10 cellular contexts compared by ENCODE assay signal in genomic region chr7:88184848-88185304, GRCh38. TPM values are rescaled to one million over a fixed set of nuclear protein-coding genes. Genes with fewer than 3 reads are reported as not detected.
DNase-seq lines count a peak whose midpoint lies in the region; ATAC-seq and TF ChIP-seq lines count a peak whose summit lies in the region.
"Had no signal": no experiment of that assay in that cellular context is flagged by ENCODE, and none has a peak within 500 bp of the region (broad histone marks: within the 10 kb centered on the region; RNA-seq: fewer than 3 reads in every experiment).

No MANE protein-coding gene starts in this region.

- no peaks in the 10 kb centered on the region for H4K20me1 ChIP-seq in Karpas-422 (ENCODE audit: insufficient read depth, low read depth, low read length)

- POLR2A ChIA-PET in A673 (lab: Charles Lee; ENCODE audit: low non-redundant PET): no interaction called here

- no peak overlapping the region for H3K4me3 Mint-ChIP-seq in stimulated activated naive CD8-positive, alpha-beta T cell treated with anti-CD3 and anti-CD28 coated beads, Interleukin-15, amount 100 ng/mL, for 72 hours
- H3K4me3 Mint-ChIP-seq: CD4-positive, CD25-positive, alpha-beta regulatory T cell had no signal

- intact Hi-C loops in A673 (cut with micrococcal nuclease; ENCODE audit: unreplicated experiment): no loop called here
- intact Hi-C loops in tibial artery (cut with DNase I; ENCODE audit: low total_unique reads): no loop called here

- CTCF ChIA-PET in A673 (lab: Charles Lee): no interaction called here

- DNase-seq in stimulated activated naive CD8-positive, alpha-beta T cell treated with anti-CD3 and anti-CD28 coated beads, Interleukin-15, Interleukin-2, amounts not matched to agents 100 U/mL and 50 U/mL, for 24 hours: peak; percentile 12
- DNase-seq in stimulated activated naive CD8-positive, alpha-beta T cell treated with anti-CD3 and anti-CD28 coated beads, Interleukin-15, amount 100 ng/mL, for 72 hours: no peak
- DNase-seq in Karpas-422 (peak; percentile 38), brain microvascular endothelial cell (peak; percentile 8), A673 (ENCODE audit: low spot score) (no peak), tibial artery (no peak)
- DNase-seq: CD4-positive, CD25-positive, alpha-beta regulatory T cell; stomach had no signal

- in situ Hi-C loops in brain microvascular endothelial cell (cut with HindIII; ENCODE audit: low pct_ligation_motif_present, low sequenced_read_pairs): no loop called here

- no peak overlapping the region for H3K27ac Mint-ChIP-seq in stimulated activated naive CD8-positive, alpha-beta T cell treated with anti-CD3 and anti-CD28 coated beads, Interleukin-15, amount 100 ng/mL, for 72 hours
- H3K27ac Mint-ChIP-seq: CD4-positive, CD25-positive, alpha-beta regulatory T cell had no signal

- H3K4me2 ChIP-seq in Karpas-422 (ENCODE audit: low read depth, low read length, poor library complexity, severe bottlenecking): no peak overlapping the region

- no TSS peak for BruUV-seq in A673 (replicated peaks; lab: Mats Ljungman, UMichigan)

- no peaks in the 10 kb centered on the region for H3K9me2 ChIP-seq in Karpas-422 (replicated peaks; ENCODE audit: insufficient read depth, low read length)

- H3K4me3 ChIP-seq in Karpas-422 (ENCODE audit: low read length): no peak overlapping the region
- no peak overlapping the region for H3K4me3 ChIP-seq in brain microvascular endothelial cell (ENCODE audit: low read depth, low read length)
- H3K4me3 ChIP-seq in A673 (ENCODE audit: low read depth, low read length, poor library complexity, severe bottlenecking): no peak overlapping the region
- H3K4me3 ChIP-seq in tibial artery: no peak overlapping the region
- H3K4me3 ChIP-seq: stomach had no signal

- TF ChIP-seq CTCF in brain microvascular endothelial cell (IDR thresholded peaks at IDR 0.05; ENCODE audit: low read depth, low read length, missing control alignments) (no peak), A673 (conservative IDR thresholded peaks at IDR 0.05; ENCODE audit: low read depth, low read length) (no peak), tibial artery (IDR thresholded peaks at IDR 0.05) (no peak)

- H3K9ac ChIP-seq in Karpas-422 (ENCODE audit: low read length): no peak overlapping the region

- H3K27ac ChIP-seq in Karpas-422 (ENCODE audit: low read length) (no peak overlapping the region), brain microvascular endothelial cell (no peak overlapping the region), A673 (ENCODE audit: low read depth, low read length, poor library complexity, severe bottlenecking) (no peak overlapping the region), tibial artery (no peak overlapping the region)
- H3K27ac ChIP-seq: stomach had no signal

- H3K27me3 ChIP-seq in Karpas-422 (ENCODE audit: low read length): no peaks in the 10 kb centered on the region
- H3K27me3 ChIP-seq in brain microvascular endothelial cell (replicated peaks): no peaks in the 10 kb centered on the region
- no peaks in the 10 kb centered on the region for H3K27me3 ChIP-seq in A673 (replicated peaks; ENCODE audit: insufficient read depth, low read depth, low read length, poor library complexity)
- H3K27me3 ChIP-seq in tibial artery: no peaks in the 10 kb centered on the region
- H3K27me3 ChIP-seq: stomach had no signal

- no peaks in the 10 kb centered on the region for H3K27me3 Mint-ChIP-seq in stimulated activated naive CD8-positive, alpha-beta T cell treated with anti-CD3 and anti-CD28 coated beads, Interleukin-15, amount 100 ng/mL, for 72 hours

- 0 out of 2 replicates have a peak overlapping the region, but pooled peaks have one; percentile 18 for H2AFZ ChIP-seq in Karpas-422 (ENCODE audit: low read length)

- no peaks in the 10 kb centered on the region for H3K36me3 ChIP-seq in Karpas-422 (ENCODE audit: insufficient read depth, low read length)
- H3K36me3 ChIP-seq in brain microvascular endothelial cell (replicated peaks): no peaks in the 10 kb centered on the region
- H3K36me3 ChIP-seq in A673 (ENCODE audit: insufficient read depth, low read length, poor library complexity, severe bottlenecking): no peaks in the 10 kb centered on the region
- no peaks in the 10 kb centered on the region for H3K36me3 ChIP-seq in tibial artery
- H3K36me3 ChIP-seq: stomach had no signal

- H3K4me1 Mint-ChIP-seq in stimulated activated naive CD8-positive, alpha-beta T cell treated with anti-CD3 and anti-CD28 coated beads, Interleukin-15, amount 100 ng/mL, for 72 hours: no peaks in the 10 kb centered on the region
- H3K4me1 Mint-ChIP-seq: CD4-positive, CD25-positive, alpha-beta regulatory T cell had no signal

- H3K9me3 Mint-ChIP-seq in stimulated activated naive CD8-positive, alpha-beta T cell treated with anti-CD3 and anti-CD28 coated beads, Interleukin-15, amount 100 ng/mL, for 72 hours: no peaks in the 10 kb centered on the region

- no peaks in the 10 kb centered on the region for H3K4me1 ChIP-seq in Karpas-422 (ENCODE audit: low read length)
- no peaks in the 10 kb centered on the region for H3K4me1 ChIP-seq in A673 (ENCODE audit: insufficient read depth, low read length, poor library complexity, severe bottlenecking)
- H3K4me1 ChIP-seq in tibial artery: peaks cover 0 to 4% (median 0%) of the 10 kb centered on the region in 4 donors
- H3K4me1 ChIP-seq: stomach had no signal

- no peaks in the 10 kb centered on the region for H3K79me2 ChIP-seq in Karpas-422 (ENCODE audit: low read length)

- ATAC-seq in stimulated activated naive CD8-positive, alpha-beta T cell treated with anti-CD3 and anti-CD28 coated beads, Interleukin-15, Interleukin-2, amounts not matched to agents 100 U/mL and 50 U/mL, for 24 hours: peak; percentile 73
- ATAC-seq in stimulated activated naive CD8-positive, alpha-beta T cell treated with anti-CD3 and anti-CD28 coated beads, Interleukin-15, amount 100 ng/mL, for 72 hours: no peak
- ATAC-seq in GM19467 (IDR thresholded peaks at IDR 0.05; ENCODE audit: unreplicated experiment): no peak
- ATAC-seq in HG02571 (IDR thresholded peaks at IDR 0.05; ENCODE audit: unreplicated experiment): no peak

- no peaks in the 10 kb centered on the region for H3K9me3 ChIP-seq in Karpas-422 (ENCODE audit: low read length)
- H3K9me3 ChIP-seq in A673 (ENCODE audit: low read depth, low read length, poor library complexity, severe bottlenecking): no peaks in the 10 kb centered on the region
- H3K9me3 ChIP-seq in tibial artery: no peaks in the 10 kb centered on the region
- H3K9me3 ChIP-seq: stomach had no signal

RNA-seq across cellular contexts. Expression of gene SRI, which starts 35.0 kb away (rescaled TPM):
- 70.0 and 92.5 TPM in 2 replicates for total RNA-seq in Karpas-422 (2014; rRNA removed; shearing (Covaris generic); ENCODE audit: low replicate concordance)
- 87.7 and 91.6 TPM in 2 replicates for total RNA-seq in A673 (2021)

Comparison
In these comparisons a context has a peak if more than half of its experiments do, and no peak if none do; other contexts are left out.
1. DNase-seq: peak in stimulated activated naive CD8-positive, alpha-beta T cell treated with anti-CD3 and anti-CD28 coated beads, Interleukin-15, Interleukin-2, amounts not matched to agents 100 U/mL and 50 U/mL, for 24 hours (single experiment), Karpas-422 (single experiment) and brain microvascular endothelial cell (single experiment); none in stimulated activated naive CD8-positive, alpha-beta T cell treated with anti-CD3 and anti-CD28 coated beads, Interleukin-15, amount 100 ng/mL, for 72 hours (0 of 2), A673 (single experiment) and tibial artery (0 of 2).